8 cellular contexts compared by ENCODE assay signal in genomic region chr10:70331486-70332268, GRCh38. TPM values are rescaled to one million over a fixed set of nuclear protein-coding genes. Genes with fewer than 3 reads are reported as not detected.
DNase-seq lines count a peak whose midpoint lies in the region; ATAC-seq and TF ChIP-seq lines count a peak whose summit lies in the region.

No MANE protein-coding gene starts in this region.

- DNase-seq in BE2C (peak; percentile 75), HK-2 (ENCODE audit: unreplicated experiment) (peak; percentile 91), cardiac fibroblast (ENCODE audit: low read depth in 2 of 2) (peak; percentile 95 to 96), kidney tubule cell (ENCODE audit: low spot score) (peak; percentile 100), upper lobe of left lung (peak in 1 of 2 donors; percentile 64)

- no peak for TF ChIP-seq EP300 in upper lobe of left lung (IDR thresholded peaks at IDR 0.05)

- H3K4me3 ChIP-seq in BE2C (ENCODE audit: low read depth, low read length) (no peak overlapping the region), OCI-LY1 (ENCODE audit: low read depth, low read length, poor library complexity, severe bottlenecking) (no peak overlapping the region), cardiac fibroblast (replicated peaks in 1 of 2; ENCODE audit: low read depth in 2 of 2, low read length in 2 of 2) (no peak overlapping the region), upper lobe of left lung (no peak overlapping the region)

- H3K9me2 ChIP-seq in OCI-LY1 (ENCODE audit: low read depth, low read length), result no peaks in the 10 kb centered on the region

- H3K4me2 ChIP-seq in OCI-LY1 (ENCODE audit: low read length), result peak overlapping the region; percentile 36; the same call in 1 of the 2 replicates

- 23 to 34% methylated on average over 5 to 10 of the region's 10 CpGs for WGBS in upper lobe of left lung, 2 donors

- TF ChIP-seq POLR2A in upper lobe of left lung (IDR thresholded peaks at IDR 0.05), result no peak

- H3K27me3 ChIP-seq in BE2C, result no peaks in the 10 kb centered on the region
- peaks cover 6% of the 10 kb centered on the region; the same call in 1 of the 2 replicates for H3K27me3 ChIP-seq in OCI-LY1 (ENCODE audit: insufficient read depth, low read length)
- H3K27me3 ChIP-seq in upper lobe of left lung, result no peaks in the 10 kb centered on the region

- H3K79me2 ChIP-seq in OCI-LY1 (ENCODE audit: insufficient read depth, low read length), result no peaks in the 10 kb centered on the region

- ATAC-seq in GM18511 (IDR thresholded peaks at IDR 0.05; ENCODE audit: unreplicated experiment), result peak; percentile 91
- ATAC-seq in upper lobe of left lung (ENCODE audit: low FRiP score in 2 of 2), result peak; percentile 66 to 85
- ATAC-seq in GM21526 (IDR thresholded peaks at IDR 0.05; ENCODE audit: low FRiP score, unreplicated experiment), result no peak

- H3K4me1 ChIP-seq in BE2C (peaks cover 14% of the 10 kb centered on the region), OCI-LY1 (ENCODE audit: insufficient read depth, low read length, severe bottlenecking) (peaks cover 17% of the 10 kb centered on the region), upper lobe of left lung (peaks cover 19 to 25% (median 21%) of the 10 kb centered on the region in 4 donors)

- H3F3A ChIP-seq in OCI-LY1 (ENCODE audit: insufficient read depth, low read length), result no peaks in the 10 kb centered on the region

- H4K20me1 ChIP-seq in OCI-LY1 (ENCODE audit: insufficient read depth, low read length), result no peaks in the 10 kb centered on the region

- H3K9me3 ChIP-seq in BE2C (no peaks in the 10 kb centered on the region), OCI-LY1 (ENCODE audit: low read length) (0 out of 2 replicates have a peak, but pooled peaks cover 6% of the 10 kb centered on the region), upper lobe of left lung (peaks cover 0 to 7% (median 2%) of the 10 kb centered on the region in 4 donors)

- H3K27ac ChIP-seq in OCI-LY1 (ENCODE audit: low read depth, low read length, poor library complexity, severe bottlenecking) (no peak overlapping the region), upper lobe of left lung (peak overlapping the region in 2 of 4 donors; percentile 15 to 31)

- H3K9ac ChIP-seq in OCI-LY1 (ENCODE audit: low read length), result no peak overlapping the region

- TF ChIP-seq CTCF in BE2C (IDR thresholded peaks at IDR 0.05; ENCODE audit: low read depth, low read length), result peak; percentile 50
- TF ChIP-seq CTCF in OCI-LY1 (IDR thresholded peaks at IDR 0.05; ENCODE audit: low read length), result peak; percentile 37; the same call in 1 of the 2 replicates
- peak; percentile 45 for TF ChIP-seq CTCF in cardiac fibroblast (IDR thresholded peaks at IDR 0.05; ENCODE audit: low read depth, low read length)
- peak in 3 of 6 experiments; percentile 15 to 37 (median 26) for TF ChIP-seq CTCF in upper lobe of left lung (IDR thresholded peaks at IDR 0.05)

- no peak overlapping the region for H2AFZ ChIP-seq in OCI-LY1 (ENCODE audit: low read length)

- H3K36me3 ChIP-seq in BE2C (no peaks in the 10 kb centered on the region), OCI-LY1 (ENCODE audit: insufficient read depth, low read length) (peaks cover 8% of the 10 kb centered on the region; the same call in 1 of the 2 replicates), upper lobe of left lung (no peaks in the 10 kb centered on the region)

RNA-seq across cellular contexts. Expression of gene NPFFR1, which starts 47.9 kb away (rescaled TPM):
- 0.05 TPM for polyA plus RNA-seq in BE2C (2012; ENCODE audit: insufficient read depth, insufficient read length, low read depth)
- 1 to 10 TPM in 1 of 6 donors, under 1 TPM in 5; 0.15 to 1.0 (median 0.29) TPM for total RNA-seq in upper lobe of left lung

RNA-seq across cellular contexts. Expression of gene LRRC20, which starts 50.7 kb away (rescaled TPM):
- 7.2 TPM for polyA plus RNA-seq in BE2C (2012; ENCODE audit: insufficient read depth, insufficient read length, low read depth)
- total RNA-seq in upper lobe of left lung, result 10 to 100 TPM in 3 of 6 donors, 1 to 10 TPM in 3; 7.9 to 17.0 (median 10.7) TPM
